ENCODE assay signal across 15 cellular contexts in the genomic region with DNA sequence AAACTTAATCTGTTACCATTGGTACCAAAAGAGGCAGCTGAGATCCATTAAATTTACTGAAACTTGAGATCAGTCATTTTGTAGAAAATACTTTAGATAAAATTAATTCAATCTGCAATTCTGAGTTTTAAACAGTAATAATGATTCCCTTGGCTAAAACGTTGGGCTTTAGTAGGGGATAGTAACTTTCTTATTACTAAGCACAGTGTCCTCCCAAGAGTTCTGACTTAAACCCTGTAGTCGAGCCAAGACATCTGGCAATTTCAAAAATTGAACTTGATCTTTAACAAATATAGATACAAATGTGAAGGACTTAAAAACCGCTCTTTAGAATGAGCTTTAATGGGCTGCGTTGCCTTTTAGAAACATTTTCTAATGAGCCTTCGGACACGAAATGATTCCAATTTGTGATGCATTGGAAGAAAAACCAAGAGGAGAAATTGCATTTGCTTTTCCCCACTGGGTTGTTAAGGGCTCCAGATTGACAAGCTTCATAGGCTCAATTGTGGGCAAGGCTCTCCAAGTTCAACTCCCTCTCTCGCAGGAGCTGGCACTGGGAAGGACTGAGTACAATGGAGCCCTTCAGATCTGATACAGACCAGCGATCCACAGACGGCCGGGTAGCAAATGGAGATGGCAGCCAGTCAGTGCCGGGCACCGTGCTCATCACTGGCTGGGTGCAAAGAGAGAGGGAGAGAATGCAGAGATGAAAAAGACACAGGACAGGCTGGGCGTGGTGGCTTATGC.
"Had no signal": no experiment of that assay in that cellular context is flagged by ENCODE, and none has a peak within 500 bp of the region (broad histone marks: within the 10 kb centered on the region; RNA-seq: fewer than 3 reads in every experiment).

No MANE protein-coding gene starts in this region.

- H3K36me3 ChIP-seq: colonic mucosa, ovary, SJSA1, stomach, transverse colon had no signal

- H3K9me3 ChIP-seq: colonic mucosa, ovary, SJSA1 had no signal

- DNase-seq: activated CD4-positive, alpha-beta memory T cell treated with anti-CD3 and anti-CD28 coated beads for 36 hours; activated gamma-delta T cell treated with Interleukin-2 at 50 U/mL for 16 hours; activated naive CD8-positive, alpha-beta T cell treated with anti-CD3 and anti-CD28 coated beads for 36 hours; activated T-cell treated with anti-CD3 and anti-CD28 coated beads, Interleukin-2, amount 50 U/mL, for 72 hours; colonic mucosa; effector CD4-positive, alpha-beta T cell; left colon; ovary; retina; stomach; T-helper 1 cell; transverse colon had no signal

- H3K27me3 ChIP-seq: colonic mucosa, ovary, SJSA1, stomach, transverse colon had no signal

- ATAC-seq: activated T-cell treated with anti-CD3 and anti-CD28 coated beads, Interleukin-2, amount 50 U/mL, for 72 hours; left colon; natural killer cell treated with Interleukin-12 subunit alpha and Interleukin-12 subunit beta and Interleukin-15 and Interleukin-18, amount 100 ng/mL, for 72 hours had no signal

- H3K4me3 ChIP-seq: colonic mucosa, ovary, SJSA1, stomach, transverse colon had no signal

- H3K27ac ChIP-seq: colonic mucosa, ovary, SJSA1, stomach, transverse colon, VCaP had no signal

- H3K4me1 ChIP-seq: colonic mucosa, SJSA1, stomach, transverse colon had no signal
